Comparison of ENCODE assay signal across 23 cellular contexts in the genomic region with DNA sequence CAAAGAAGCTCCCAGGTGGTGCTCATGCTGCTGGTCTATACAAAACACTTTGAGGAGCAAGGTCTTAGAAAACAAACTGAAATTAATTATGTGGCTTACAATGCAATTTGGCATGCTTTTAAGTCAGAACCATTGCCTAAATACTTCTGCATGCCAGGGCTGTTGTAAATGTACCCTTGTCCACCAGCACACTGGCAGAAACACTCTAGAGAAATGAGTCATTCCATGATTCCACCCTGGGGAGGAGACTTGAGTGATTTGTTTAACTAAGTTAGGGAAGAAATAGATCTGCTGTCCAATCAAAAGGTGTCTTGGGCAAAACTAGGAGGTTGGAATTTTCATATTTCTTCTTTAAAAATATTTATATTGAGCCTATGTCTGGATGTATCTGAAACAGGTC. TPM values are rescaled to one million over a fixed set of nuclear protein-coding genes. Genes with fewer than 3 reads are reported as not detected.
DNase-seq lines count a peak whose midpoint lies in the region; ATAC-seq and TF ChIP-seq lines count a peak whose summit lies in the region.
"Had no signal": no experiment of that assay in that cellular context is flagged by ENCODE, and none has a peak within 500 bp of the region (broad histone marks: within the 10 kb centered on the region; RNA-seq: fewer than 3 reads in every experiment).

No MANE protein-coding gene starts in this region.

- no peak for TF ChIP-seq POLR2A in breast epithelium (IDR thresholded peaks at IDR 0.05)

- H3K27me3 Mint-ChIP-seq in MCF 10A (ENCODE audit: insufficient read depth, unreplicated experiment) = no peaks in the 10 kb centered on the region

- H3K27me3 ChIP-seq in breast epithelium = no peaks in the 10 kb centered on the region
- H3K27me3 ChIP-seq: cardiac muscle cell had no signal

- no peaks in the 10 kb centered on the region for H3K36me3 ChIP-seq in breast epithelium
- H3K36me3 ChIP-seq: cardiac muscle cell, gastroesophageal sphincter had no signal

- no peaks in the 10 kb centered on the region for H3K9me3 ChIP-seq in breast epithelium
- H3K9me3 ChIP-seq: gastroesophageal sphincter had no signal

- no peak overlapping the region for H3K4me3 Mint-ChIP-seq in MCF 10A (ENCODE audit: unreplicated experiment)
- H3K4me3 Mint-ChIP-seq: CD4-positive, CD25-positive, alpha-beta regulatory T cell; immature natural killer cell; memory B cell; nephron; stimulated activated naive CD8-positive, alpha-beta T cell treated with anti-CD3 and anti-CD28 coated beads, Interleukin-15, amount 100 ng/mL, for 72 hours had no signal

- CTCF ChIA-PET in MCF 10A (lab: Yijun Ruan, JAX) = no interaction called here

- H3K4me3 ChIP-seq in breast epithelium = no peak overlapping the region
- H3K4me3 ChIP-seq: cardiac muscle cell, gastroesophageal sphincter, K562 had no signal

- peaks cover 12% of the 10 kb centered on the region for H3K4me1 Mint-ChIP-seq in MCF 10A (ENCODE audit: insufficient read depth, unreplicated experiment)
- H3K4me1 Mint-ChIP-seq: CD4-positive, CD25-positive, alpha-beta regulatory T cell; immature natural killer cell; memory B cell; nephron; stimulated activated naive CD8-positive, alpha-beta T cell treated with anti-CD3 and anti-CD28 coated beads, Interleukin-15, amount 100 ng/mL, for 72 hours had no signal

- no peaks in the 10 kb centered on the region for H3K4me1 ChIP-seq in breast epithelium
- H3K4me1 ChIP-seq: gastroesophageal sphincter had no signal

- peaks cover 41% of the 10 kb centered on the region for H3K36me3 Mint-ChIP-seq in MCF 10A (ENCODE audit: insufficient read depth, unreplicated experiment)
- H3K36me3 Mint-ChIP-seq: CD4-positive, CD25-positive, alpha-beta regulatory T cell; immature natural killer cell; memory B cell had no signal

- no peak overlapping the region for H3K27ac ChIP-seq in breast epithelium
- H3K27ac ChIP-seq: cardiac muscle cell, gastroesophageal sphincter had no signal

- BruUV-seq in MCF 10A (replicated peaks; lab: Mats Ljungman, UMichigan) = no TSS peak

- POLR2A ChIA-PET in MCF 10A (lab: Yijun Ruan, JAX) = interaction anchor here (1.4 to 3.0 kb wide), 3 partner anchors 13 to 29 kb away, joined by 3 to 10 read pairs (median 3); no protein-coding TSS in a partner anchor

- ATAC-seq in SK-N-SH treated with all-trans-retinoic acid at 6 μM for 48 hours (peak; percentile 84), GM19324 (IDR thresholded peaks at IDR 0.05; ENCODE audit: low FRiP score, unreplicated experiment) (no peak)
- ATAC-seq: gastroesophageal sphincter; K562; stimulated activated naive CD8-positive, alpha-beta T cell treated with anti-CD3 and anti-CD28 coated beads, Interleukin-15, amount 100 ng/mL, for 72 hours had no signal

- TF ChIP-seq CTCF in MCF 10A (IDR thresholded peaks at IDR 0.05; ENCODE audit: unreplicated experiment) = no peak
- TF ChIP-seq CTCF in breast epithelium (IDR thresholded peaks at IDR 0.05) = no peak

- peak overlapping the region; percentile 71 for H3K27ac Mint-ChIP-seq in MCF 10A (ENCODE audit: low read depth, unreplicated experiment)
- H3K27ac Mint-ChIP-seq: CD4-positive, CD25-positive, alpha-beta regulatory T cell; immature natural killer cell; memory B cell; nephron; stimulated activated naive CD8-positive, alpha-beta T cell treated with anti-CD3 and anti-CD28 coated beads, Interleukin-15, amount 100 ng/mL, for 72 hours had no signal

- intact Hi-C loops in MCF 10A (cut with micrococcal nuclease) (no loop called here), breast epithelium (cut with DNase I; ENCODE audit: low total_unique reads) (no loop called here)

- DNase-seq in MCF 10A (ENCODE audit: unreplicated experiment) (peak; percentile 65), breast epithelium (ENCODE audit: low spot score in 2 of 2) (no peak), fibroblast of peridontal ligament (ENCODE audit: extremely low read depth) (peak; percentile 53), stromal cell of bone marrow (ENCODE audit: low read depth) (peak; percentile 28), activated gamma-delta T cell treated with Interleukin-2 at 50 U/mL for 16 hours (no peak), NCI-H146 (lab: John Stamatoyannopoulos, UW) (no peak)
- DNase-seq: activated CD4-positive, alpha-beta T cell treated with anti-CD3 and anti-CD28 coated beads for 4 hours; activated CD8-positive, alpha-beta memory T cell treated with anti-CD3 and anti-CD28 coated beads, Interleukin-2, amount 50 U/mL, for 48 hours; activated naive CD4-positive, alpha-beta T cell treated with Interleukin-2 at 50 U/mL for 16 hours; CD4-positive, CD25-positive, alpha-beta regulatory T cell; DMS79 treated with DMSO at 0.1 percent for 48 hours; effector CD4-positive, alpha-beta T cell; immature natural killer cell; NCI-H1105 treated with DMSO at 0.1 percent for 48 hours; NCI-H345; stimulated activated naive CD8-positive, alpha-beta T cell treated with anti-CD3 and anti-CD28 coated beads, Interleukin-15, amount 100 ng/mL, for 72 hours had no signal

- peaks cover 7% of the 10 kb centered on the region for H3K9me3 Mint-ChIP-seq in MCF 10A (ENCODE audit: unreplicated experiment)
- H3K9me3 Mint-ChIP-seq: nephron; stimulated activated naive CD8-positive, alpha-beta T cell treated with anti-CD3 and anti-CD28 coated beads, Interleukin-15, amount 100 ng/mL, for 72 hours had no signal

TF ChIP-seq in SK-N-SH treated with all-trans-retinoic acid at 6 μM for 48 hours, 23 proteins besides CTCF, POLR2A, EP300 and RAD21:
- TF ChIP-seq CSRNP3 (CRISPR knock-in tag; IDR thresholded peaks at IDR 0.05) = no peak
- TF ChIP-seq RARB (CRISPR knock-in tag; IDR thresholded peaks at IDR 0.05) = no peak
- TF ChIP-seq ZC3H10 (CRISPR knock-in tag; IDR thresholded peaks at IDR 0.05) = no peak
- no peak for TF ChIP-seq ZFP30 (CRISPR knock-in tag; IDR thresholded peaks at IDR 0.05)
- TF ChIP-seq ZNF70 (CRISPR knock-in tag; IDR thresholded peaks at IDR 0.05) = no peak
- TF ChIP-seq PATZ1 (CRISPR knock-in tag; IDR thresholded peaks at IDR 0.05; ENCODE audit: borderline replicate concordance) = no peak
- no peak for TF ChIP-seq BACH2 (CRISPR knock-in tag; IDR thresholded peaks at IDR 0.05; ENCODE audit: borderline replicate concordance)
- TF ChIP-seq ZNF8 (CRISPR knock-in tag; IDR thresholded peaks at IDR 0.05) = no peak
- no peak for TF ChIP-seq ESRRG (CRISPR knock-in tag; IDR thresholded peaks at IDR 0.05)
- no peak for TF ChIP-seq PPARA (CRISPR knock-in tag; IDR thresholded peaks at IDR 0.05; ENCODE audit: borderline replicate concordance)
- TF ChIP-seq ZNF565 (CRISPR knock-in tag; conservative IDR thresholded peaks at IDR 0.05; ENCODE audit: low read depth) = no peak
- TF ChIP-seq, protein P1, sequence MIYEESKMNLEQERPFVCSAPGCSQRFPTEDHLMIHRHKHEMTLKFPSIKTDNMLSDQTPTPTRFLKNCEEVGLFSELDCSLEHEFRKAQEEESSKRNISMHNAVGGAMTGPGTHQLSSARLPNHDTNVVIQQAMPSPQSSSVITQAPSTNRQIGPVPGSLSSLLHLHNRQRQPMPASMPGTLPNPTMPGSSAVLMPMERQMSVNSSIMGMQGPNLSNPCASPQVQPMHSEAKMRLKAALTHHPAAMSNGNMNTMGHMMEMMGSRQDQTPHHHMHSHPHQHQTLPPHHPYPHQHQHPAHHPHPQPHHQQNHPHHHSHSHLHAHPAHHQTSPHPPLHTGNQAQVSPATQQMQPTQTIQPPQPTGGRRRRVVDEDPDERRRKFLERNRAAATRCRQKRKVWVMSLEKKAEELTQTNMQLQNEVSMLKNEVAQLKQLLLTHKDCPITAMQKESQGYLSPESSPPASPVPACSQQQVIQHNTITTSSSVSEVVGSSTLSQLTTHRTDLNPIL (CRISPR knock-in tag; IDR thresholded peaks at IDR 0.05; ENCODE audit: low read depth) = no peak
- no peak for TF ChIP-seq TOX (CRISPR knock-in tag; IDR thresholded peaks at IDR 0.05; ENCODE audit: borderline replicate concordance)
TF ChIP-seq in SK-N-SH treated with all-trans-retinoic acid at 6 μM for 48 hours: peak in this region for 0.

RNA-seq across cellular contexts. Expression of gene PTCHD4, which starts 49.4 kb away (rescaled TPM):
- total RNA-seq in MCF 10A (2022) = 7.4 and 8.4 TPM in 2 replicates
- 1 to 10 TPM; 1.6 to 2.9 (median 1.9) TPM for total RNA-seq in breast epithelium
- total RNA-seq: CD4-positive, CD25-positive, alpha-beta regulatory T cell; K562 had no signal

Comparison
In these comparisons a context has a peak if more than half of its experiments do, and no peak if none do; other contexts are left out.
1. DNase-seq: peak in MCF 10A (single experiment), fibroblast of peridontal ligament (single experiment) and stromal cell of bone marrow (single experiment); none in breast epithelium (0 of 2), activated gamma-delta T cell treated with Interleukin-2 at 50 U/mL for 16 hours (single experiment) and NCI-H146 (single experiment).